ENCODE assay signal across 15 cellular contexts in the genomic region with DNA sequence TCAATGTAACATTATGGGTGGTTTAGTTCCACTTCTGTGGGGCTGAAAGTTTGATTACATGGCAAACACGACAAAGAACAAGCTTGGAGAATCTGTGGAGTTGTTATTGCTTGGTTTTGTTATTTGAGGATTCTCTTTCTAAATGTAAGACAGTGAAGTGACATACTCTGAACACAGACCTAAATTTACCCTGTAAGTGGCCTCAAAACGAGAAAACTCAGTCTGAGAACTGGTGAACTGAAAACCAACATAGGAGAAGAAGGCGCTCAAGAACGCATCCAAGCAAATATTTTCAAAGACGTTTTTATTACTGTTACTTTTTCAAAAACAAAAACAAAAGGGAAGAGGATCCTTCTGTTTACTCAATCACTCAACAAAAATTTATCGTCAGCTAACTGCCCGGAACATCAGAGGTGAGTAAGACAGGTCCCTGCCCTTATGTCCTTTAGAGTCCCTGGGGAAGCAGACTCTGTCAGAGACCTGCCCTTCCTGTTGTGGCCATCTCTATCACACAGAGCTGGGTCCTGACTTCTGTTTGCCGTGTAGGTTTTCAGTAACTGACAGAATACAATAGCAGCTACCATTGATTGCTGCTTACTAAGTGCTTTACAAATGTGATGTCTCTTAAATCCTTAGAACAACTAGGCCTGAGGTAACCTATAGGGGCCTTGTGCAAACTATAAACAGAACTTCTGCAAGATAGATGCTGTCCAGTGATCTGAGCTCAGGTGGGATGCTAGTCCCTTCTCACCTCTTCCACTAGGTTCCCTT.
A peak's percentile ranks its signal among the peaks of the same experiment; 100 is the strongest.
DNase-seq lines count a peak whose midpoint lies in the region; ATAC-seq, FAIRE-seq and TF ChIP-seq lines count a peak whose summit lies in the region.
"Had no signal": no experiment of that assay in that cellular context is flagged by ENCODE, and none has a peak within 500 bp of the region (broad histone marks: within the 10 kb centered on the region; RNA-seq: fewer than 3 reads in every experiment).

No MANE protein-coding gene starts in this region.

- H3K27ac ChIP-seq in endothelial cell of umbilical vein (ENCODE audit: insufficient read depth, low read depth, low read length), result peak overlapping the region; percentile 66
- H3K27ac ChIP-seq: Peyer's patch, skin epidermis had no signal

- peaks cover 24% of the 10 kb centered on the region for H3K4me1 ChIP-seq in endothelial cell of umbilical vein (ENCODE audit: control insufficient read depth, extremely low read depth, insufficient read depth, low read length)
- H3K4me1 ChIP-seq: Peyer's patch had no signal

- H4K20me1 ChIP-seq in endothelial cell of umbilical vein (replicated peaks; ENCODE audit: control insufficient read depth, extremely low read depth, insufficient read depth, low read length), result no peaks in the 10 kb centered on the region

- H3K9me3 Mint-ChIP-seq in chondrocyte (ENCODE audit: low read depth), result peaks cover 10% of the 10 kb centered on the region
- H3K9me3 Mint-ChIP-seq: activated naive CD4-positive, alpha-beta T cell treated with anti-CD3 and anti-CD28 coated beads, Interleukin-2, amount 10 ng/mL, durations not matched to agents 7 days and 5 days had no signal

- peak overlapping the region; percentile 57 for H3K4me3 ChIP-seq in GM12865 (ENCODE audit: low read depth, low read length)
- H3K4me3 ChIP-seq in endothelial cell of umbilical vein (replicated peaks in 1 of 3; ENCODE audit: insufficient read depth in 1 of 3, low read depth in 1 of 3, low read length in 3 of 3), result no peak overlapping the region
- H3K4me3 ChIP-seq: Peyer's patch, skin epidermis had no signal

- FAIRE-seq in endothelial cell of umbilical vein (lab: Jason Lieb, UNC), result no peak

- no peaks in the 10 kb centered on the region for H3K27me3 Mint-ChIP-seq in chondrocyte (ENCODE audit: low read depth)
- H3K27me3 Mint-ChIP-seq: activated naive CD4-positive, alpha-beta T cell treated with anti-CD3 and anti-CD28 coated beads, Interleukin-2, amount 10 ng/mL, durations not matched to agents 7 days and 5 days had no signal

- no peaks in the 10 kb centered on the region for H3K27me3 ChIP-seq in endothelial cell of umbilical vein (ENCODE audit: control insufficient read depth in 2 of 2, insufficient read depth in 2 of 2, low read length in 2 of 2)
- H3K27me3 ChIP-seq: Peyer's patch had no signal

- H3K36me3 Mint-ChIP-seq in chondrocyte (ENCODE audit: low read depth), result peaks cover 3% of the 10 kb centered on the region
- H3K36me3 Mint-ChIP-seq: activated naive CD4-positive, alpha-beta T cell treated with anti-CD3 and anti-CD28 coated beads, Interleukin-2, amount 10 ng/mL, durations not matched to agents 7 days and 5 days; WTC11 had no signal

- no peaks in the 10 kb centered on the region for H3K36me3 ChIP-seq in endothelial cell of umbilical vein (ENCODE audit: control insufficient read depth in 2 of 2, extremely low read depth in 1 of 2, insufficient read depth in 2 of 2, low read length in 2 of 2)
- H3K36me3 ChIP-seq: Peyer's patch had no signal

- H3K9ac ChIP-seq in endothelial cell of umbilical vein (replicated peaks; ENCODE audit: extremely low read depth, insufficient read depth, low read length), result no peak overlapping the region

- peak; percentile 64 for ATAC-seq in GM21390 (IDR thresholded peaks at IDR 0.05; ENCODE audit: unreplicated experiment)
- peak; percentile 78 for ATAC-seq in HG03280 (IDR thresholded peaks at IDR 0.05; ENCODE audit: unreplicated experiment)
- no peak for ATAC-seq in GM21528 (IDR thresholded peaks at IDR 0.05; ENCODE audit: low FRiP score, unreplicated experiment)
- ATAC-seq: WTC11 had no signal

- no peak for TF ChIP-seq POLR2A in endothelial cell of umbilical vein (IDR thresholded peaks at IDR 0.05; ENCODE audit: low read depth, low read length)

- H3K9me3 ChIP-seq in endothelial cell of umbilical vein (replicated peaks; ENCODE audit: control insufficient read depth, insufficient read depth, low read length), result no peaks in the 10 kb centered on the region
- H3K9me3 ChIP-seq: Peyer's patch had no signal

- POLR2A ChIA-PET in endothelial cell of umbilical vein (lab: Charles Lee), result no interaction called here

- dilution Hi-C loops in endothelial cell of umbilical vein (cut with MboI; ENCODE audit: extremely low pct_ligation_motif_present, low sequenced_read_pairs), result no loop called here

- CTCF ChIA-PET in endothelial cell of umbilical vein (lab: Charles Lee), result interaction anchor here (1.0 to 1.1 kb wide), 2 partner anchors 16 to 144 kb away, joined by 3 to 8 read pairs; no protein-coding TSS in a partner anchor

- peak; percentile 86 for DNase-seq in GM12865 (ENCODE audit: low read depth)
- peak; percentile 9 for DNase-seq in endothelial cell of umbilical vein (ENCODE audit: low read depth, low spot score)
- no peak for DNase-seq in GM03348 (ENCODE audit: low spot score)
- no peak for DNase-seq in chondrocyte (ENCODE audit: low spot score)
- DNase-seq in NCI-H2171 treated with DMSO at 0.1 percent for 48 hours (lab: John Stamatoyannopoulos, UW), result no peak
- DNase-seq: activated naive CD4-positive, alpha-beta T cell treated with anti-CD3 and anti-CD28 coated beads, Interleukin-2, amount 10 ng/mL, durations not matched to agents 7 days and 5 days; C1 segment of cervical spinal cord; NCI-H1092 treated with DMSO at 0.1 percent for 48 hours; Peyer's patch; stimulated activated CD8-positive, alpha-beta memory T cell treated with anti-CD3 and anti-CD28 coated beads, Interleukin-4, amount 100 ng/mL, for 48 hours had no signal

- intact Hi-C loops in endothelial cell of umbilical vein (cut with micrococcal nuclease), result no loop called here

- H3K79me2 ChIP-seq in endothelial cell of umbilical vein (ENCODE audit: control insufficient read depth, insufficient read depth, low read length), result no peaks in the 10 kb centered on the region

- BruUV-seq in endothelial cell of umbilical vein (replicated peaks; lab: Mats Ljungman, UMichigan), result TSS peak; percentile 82

- peaks cover 19% of the 10 kb centered on the region for H3K4me1 Mint-ChIP-seq in chondrocyte (ENCODE audit: low read depth)

- no peaks in the 10 kb centered on the region for H3K9me1 ChIP-seq in endothelial cell of umbilical vein (replicated peaks; ENCODE audit: control insufficient read depth, extremely low read depth, insufficient read depth, low read length)

- peak overlapping the region; percentile 36 for H2AFZ ChIP-seq in endothelial cell of umbilical vein (ENCODE audit: low read depth, low read length)

- TF ChIP-seq CTCF in GM12865 (IDR thresholded peaks at IDR 0.05; ENCODE audit: insufficient read depth, low read depth, low read length, missing control alignments), result no peak
- TF ChIP-seq CTCF in endothelial cell of umbilical vein (IDR thresholded peaks at IDR 0.05; ENCODE audit: extremely low read depth in 1 of 2, insufficient read depth in 1 of 2, low read depth in 1 of 2, low read length in 2 of 2), result no peak
- no peak for TF ChIP-seq CTCF in chondrocyte (IDR thresholded peaks at IDR 0.05)

- H3K4me3 Mint-ChIP-seq in chondrocyte (ENCODE audit: unreplicated experiment), result no peak overlapping the region
- H3K4me3 Mint-ChIP-seq: activated naive CD4-positive, alpha-beta T cell treated with anti-CD3 and anti-CD28 coated beads, Interleukin-2, amount 10 ng/mL, durations not matched to agents 7 days and 5 days; WTC11 had no signal

- peak overlapping the region; percentile 45 for H3K4me2 ChIP-seq in endothelial cell of umbilical vein (ENCODE audit: insufficient read depth, low read length)

- H3K27ac Mint-ChIP-seq in chondrocyte (ENCODE audit: unreplicated experiment), result no peak overlapping the region
- H3K27ac Mint-ChIP-seq: activated naive CD4-positive, alpha-beta T cell treated with anti-CD3 and anti-CD28 coated beads, Interleukin-2, amount 10 ng/mL, durations not matched to agents 7 days and 5 days; WTC11 had no signal

TF ChIP-seq in endothelial cell of umbilical vein, 7 proteins besides CTCF, POLR2A, EP300 and RAD21:
- peak; percentile 24 for TF ChIP-seq POLR2AphosphoS5 (IDR thresholded peaks at IDR 0.05; ENCODE audit: insufficient read depth, low read depth, low read length)
- no peak for TF ChIP-seq EZH2 (IDR thresholded peaks at IDR 0.05; ENCODE audit: borderline replicate concordance, low read depth, low read length, severe bottlenecking)

Comparison
In these comparisons a context has a peak if more than half of its experiments do, and no peak if none do; other contexts are left out.
1. DNase-seq: peak in GM12865 (single experiment) and endothelial cell of umbilical vein (single experiment); none in GM03348 (single experiment), chondrocyte (single experiment) and NCI-H2171 treated with DMSO at 0.1 percent for 48 hours (single experiment).